In genomic region chrX:155065035-155065734, GRCh38 we compare ENCODE assay signal across 13 cellular contexts. TPM values are rescaled to one million over a fixed set of nuclear protein-coding genes. Genes with fewer than 3 reads are reported as not detected.
A peak's percentile ranks its signal among the peaks of the same experiment; 100 is the strongest.
DNase-seq lines count a peak whose midpoint lies in the region; ATAC-seq and TF ChIP-seq lines count a peak whose summit lies in the region.
"Had no signal": no experiment of that assay in that cellular context is flagged by ENCODE, and none has a peak within 500 bp of the region (broad histone marks: within the 10 kb centered on the region; RNA-seq: fewer than 3 reads in every experiment).

No MANE protein-coding gene starts in this region.

- WGBS in spleen, 5 donors: 80 to 96% (median 91%) methylated on average over 8 of the region's 8 CpGs

- H3K36me3 ChIP-seq in ACC112 (ENCODE audit: insufficient read depth, low read length) (peaks cover 4% of the 10 kb centered on the region), spleen (peaks cover 0 to 22% (median 0%) of the 10 kb centered on the region in 6 donors)

- H3K27ac ChIP-seq in ACC112 (ENCODE audit: low read depth, low read length) (peak overlapping the region; percentile 57), spleen (no peak overlapping the region)
- H3K27ac ChIP-seq: coronary artery, SJCRH30 had no signal

- peaks cover 50% of the 10 kb centered on the region for H3K79me2 ChIP-seq in ACC112 (ENCODE audit: control insufficient read depth, insufficient read depth, low read length, unreplicated experiment)

- ATAC-seq in HG03342 (IDR thresholded peaks at IDR 0.05; ENCODE audit: unreplicated experiment): no peak
- ATAC-seq in HG03095 (IDR thresholded peaks at IDR 0.05; ENCODE audit: unreplicated experiment): no peak

- no peak for TF ChIP-seq POLR2A in spleen (IDR thresholded peaks at IDR 0.05)

- H3K4me3 ChIP-seq in ACC112 (ENCODE audit: low read depth, low read length) (peak overlapping the region; percentile 43; the same call in 1 of the 2 replicates), fibroblast of pulmonary artery (replicated peaks; ENCODE audit: low read depth, low read length) (peak overlapping the region; percentile 38), spleen (no peak overlapping the region)
- H3K4me3 ChIP-seq: coronary artery, SJCRH30 had no signal

- DNase-seq in NCI-H226: peak; percentile 68
- peak; percentile 80 for DNase-seq in fibroblast of pulmonary artery (ENCODE audit: low read depth)
- no peak for DNase-seq in spleen
- DNase-seq: activated gamma-delta T cell treated with Interleukin-2 at 50 U/mL for 16 hours, midbrain, MV-4-11, NCI-H510A, SJCRH30, trophoblast cell had no signal

- H3K27me3 ChIP-seq in ACC112 (ENCODE audit: insufficient read depth, low read length) (no peaks in the 10 kb centered on the region), spleen (replicated peaks in 1 of 7) (no peaks in the 10 kb centered on the region)
- H3K27me3 ChIP-seq: SJCRH30 had no signal

- intact Hi-C loops in spleen (cut with DNase I; ENCODE audit: low total_unique reads): no loop called here

- TF ChIP-seq CTCF in fibroblast of pulmonary artery (IDR thresholded peaks at IDR 0.05; ENCODE audit: low read length, missing control alignments) (no peak), spleen (IDR thresholded peaks at IDR 0.05 in 8 of 11, conservative IDR thresholded peaks at IDR 0.05 in 3 of 11) (no peak)

- no peak overlapping the region for H2AFZ ChIP-seq in ACC112 (ENCODE audit: low read length, unreplicated experiment)

- H3K4me1 ChIP-seq in ACC112 (ENCODE audit: control insufficient read depth, insufficient read depth, low read length, unreplicated experiment) (peaks cover 37% of the 10 kb centered on the region), spleen (peaks cover 0 to 15% (median 9%) of the 10 kb centered on the region in 6 donors)
- H3K4me1 ChIP-seq: SJCRH30 had no signal

- no peaks in the 10 kb centered on the region for H3K9me3 ChIP-seq in spleen
- H3K9me3 ChIP-seq: SJCRH30 had no signal

RNA-seq across cellular contexts. Expression of gene CMC4, which starts 5.8 kb away (rescaled TPM):
- 10 to 100 TPM in 2 of 7 donors, 1 to 10 TPM in 5; 3.1 to 14.2 (median 4.9) TPM for total RNA-seq in spleen
- 10 to 100 TPM; 15.2 to 21.7 (median 19.2) TPM for polyA plus RNA-seq in spleen

RNA-seq across cellular contexts. Expression of gene MTCP1, which starts 5.8 kb away (rescaled TPM):
- total RNA-seq in spleen: 10 to 100 TPM in 4 of 7 donors, 1 to 10 TPM in 3; 1.2 to 16.8 (median 12.9) TPM
- polyA plus RNA-seq in spleen: 10 to 100 TPM; 21.1 to 33.0 (median 31.4) TPM

RNA-seq across cellular contexts. Expression of gene BRCC3, which starts 6.1 kb away (rescaled TPM):
- 10 to 100 TPM in 6 of 7 donors, 1 to 10 TPM in 1; 8.6 to 17.8 (median 16.5) TPM for total RNA-seq in spleen
- polyA plus RNA-seq in spleen: 1 to 10 TPM; 5.8 to 8.8 (median 7.9) TPM

RNA-seq across cellular contexts. Expression of gene FUNDC2, which starts 38.5 kb away (rescaled TPM):
- total RNA-seq in spleen: 10 to 100 TPM; 29.3 to 66.3 (median 52.7) TPM
- polyA plus RNA-seq in spleen: 100 to 1,000 TPM in 2 of 3 donors, 10 to 100 TPM in 1; 68.4 to 113 (median 109) TPM

RNA-seq across cellular contexts. Expression of gene F8, which starts 42.7 kb away (rescaled TPM):
- total RNA-seq in spleen: 100 to 1,000 TPM in 1 of 7 donors, 10 to 100 TPM in 6; 53.2 to 135 (median 75.6) TPM
- 10 to 100 TPM in 1 of 3 donors, 1 to 10 TPM in 2; 3.4 to 12.1 (median 9.3) TPM for polyA plus RNA-seq in spleen

Comparison
In these comparisons a context has a peak if more than half of its experiments do, and no peak if none do; other contexts are left out.
1. H3K4me3 ChIP-seq: peak in ACC112 (single experiment) and fibroblast of pulmonary artery (single experiment); none in spleen (0 of 8).